1 cellular context compared by ENCODE assay signal in the genomic region with DNA sequence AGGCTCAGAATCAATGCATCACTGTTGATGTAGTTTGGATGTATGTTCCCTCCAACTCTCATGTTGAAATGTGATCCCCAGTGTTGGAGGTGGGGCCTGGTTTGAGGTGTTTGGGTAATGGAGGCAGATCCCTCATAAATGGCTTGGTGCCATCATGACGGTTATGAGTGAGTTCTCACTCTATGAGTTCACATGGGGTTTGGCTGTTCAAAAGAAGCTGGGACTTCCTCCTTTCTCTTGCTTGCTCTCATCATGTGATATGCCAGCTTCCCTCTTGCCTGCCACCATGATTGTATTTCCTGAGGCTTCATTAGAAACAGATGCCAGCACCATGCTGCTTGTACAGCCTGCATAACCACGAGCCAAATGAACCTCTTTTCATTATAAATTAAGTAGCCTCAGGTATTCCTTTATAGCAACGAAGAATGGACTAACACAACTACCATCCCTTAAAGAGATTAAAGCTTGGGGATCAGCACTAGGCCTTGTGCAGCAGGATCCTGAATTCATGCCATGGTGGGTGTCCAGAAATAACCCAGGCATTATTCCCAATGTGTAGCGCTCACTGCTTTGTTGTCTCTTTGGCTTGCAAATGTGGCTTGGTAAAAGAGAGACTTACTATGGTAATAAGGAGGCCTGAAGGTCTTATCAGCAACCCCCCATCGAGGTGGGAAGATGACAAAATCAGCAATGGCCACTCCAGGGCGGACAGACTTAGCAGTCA.
TF ChIP-seq lines count a peak whose summit lies in the region.

No MANE protein-coding gene starts in this region.

TF ChIP-seq in IMR-90, 13 proteins besides CTCF, POLR2A, EP300 and RAD21 (continued from another document):
- TF ChIP-seq ELK1 (IDR thresholded peaks at IDR 0.05; ENCODE audit: borderline replicate concordance, low read depth, low read length) (no peak), CHD1 (IDR thresholded peaks at IDR 0.05; ENCODE audit: low read depth, low read length) (no peak), RFX5 (IDR thresholded peaks at IDR 0.05; ENCODE audit: low read depth, low read length) (no peak)
TF ChIP-seq in IMR-90: peak in this region for 0.
